Comparison of ENCODE assay signal across 1 cellular context in genomic region chr16:57771141-57771785, GRCh38.
A peak's percentile ranks its signal among the peaks of the same experiment; 100 is the strongest.
TF ChIP-seq lines count a peak whose summit lies in the region.

No MANE protein-coding gene starts in this region.

TF ChIP-seq in HepG2, 621 proteins besides CTCF, POLR2A, EP300 and RAD21 (continued from another document):
- peak; percentile 42 for TF ChIP-seq AGO2 (optimal IDR thresholded peaks at IDR 0.05; ENCODE audit: low read depth, low read length)
